Comparison of ENCODE assay signal across 8 cellular contexts in genomic region chr19:52140077-52140710, GRCh38. TPM values are rescaled to one million over a fixed set of nuclear protein-coding genes. Genes with fewer than 3 reads are reported as not detected.
DNase-seq lines count a peak whose midpoint lies in the region; ATAC-seq lines count a peak whose summit lies in the region.

No MANE protein-coding gene starts in this region.

- peaks cover 6% of the 10 kb centered on the region for H3K36me3 Mint-ChIP-seq in stimulated activated effector memory CD8-positive, alpha-beta T cell treated with anti-CD3 and anti-CD28 coated beads, Interleukin-12 subunit alpha, Interleukin-12 subunit beta, amount 100 ng/mL, for 72 hours

- H3K27ac Mint-ChIP-seq in stimulated activated effector memory CD8-positive, alpha-beta T cell treated with anti-CD3 and anti-CD28 coated beads, Interleukin-12 subunit alpha, Interleukin-12 subunit beta, amount 100 ng/mL, for 72 hours: peak overlapping the region; percentile 95

- peak overlapping the region; percentile 51 for H3K4me3 ChIP-seq in SJSA1

- H3K9me3 Mint-ChIP-seq in stimulated activated effector memory CD8-positive, alpha-beta T cell treated with anti-CD3 and anti-CD28 coated beads, Interleukin-12 subunit alpha, Interleukin-12 subunit beta, amount 100 ng/mL, for 72 hours: no peaks in the 10 kb centered on the region

- H3K27me3 ChIP-seq in SJSA1 (replicated peaks): no peaks in the 10 kb centered on the region

- 0 out of 2 replicates have a peak, but pooled peaks cover 3% of the 10 kb centered on the region for H3K36me3 ChIP-seq in SJSA1

- H3K9me3 ChIP-seq in SJSA1 (replicated peaks): 0 out of 2 replicates have a peak, but pooled peaks cover 12% of the 10 kb centered on the region

- peaks cover 5% of the 10 kb centered on the region; the same call in 1 of the 2 replicates for H3K4me1 ChIP-seq in SJSA1 (replicated peaks)

- no peak overlapping the region for H3K27ac ChIP-seq in SJSA1

- DNase-seq in DMS153 (lab: John Stamatoyannopoulos, UW) (peak; percentile 52), DMS153 treated with DMSO at 0.1 percent for 48 hours (lab: John Stamatoyannopoulos, UW; ENCODE audit: unreplicated experiment) (no peak), SJSA1 (ENCODE audit: low read depth in 1 of 2, low spot score in 2 of 2) (no peak), germinal center (ENCODE audit: low spot score) (peak; percentile 98), pons (ENCODE audit: low spot score) (no peak), GDM1 (lab: John Stamatoyannopoulos, UW) (no peak), SHP77 (lab: John Stamatoyannopoulos, UW) (no peak)
- DNase-seq in stimulated activated effector memory CD8-positive, alpha-beta T cell treated with anti-CD3 and anti-CD28 coated beads, Interleukin-12 subunit alpha, Interleukin-12 subunit beta, amount 100 ng/mL, for 72 hours (ENCODE audit: low spot score in 2 of 2): no peak

- ATAC-seq in stimulated activated effector memory CD8-positive, alpha-beta T cell treated with anti-CD3 and anti-CD28 coated beads, Interleukin-12 subunit alpha, Interleukin-12 subunit beta, amount 100 ng/mL, for 72 hours: no peak

- H3K4me3 Mint-ChIP-seq in stimulated activated effector memory CD8-positive, alpha-beta T cell treated with anti-CD3 and anti-CD28 coated beads, Interleukin-12 subunit alpha, Interleukin-12 subunit beta, amount 100 ng/mL, for 72 hours: peak overlapping the region; percentile 98

- peaks cover 26% of the 10 kb centered on the region for H3K4me1 Mint-ChIP-seq in stimulated activated effector memory CD8-positive, alpha-beta T cell treated with anti-CD3 and anti-CD28 coated beads, Interleukin-12 subunit alpha, Interleukin-12 subunit beta, amount 100 ng/mL, for 72 hours

RNA-seq across cellular contexts. Expression of gene ZNF616, which starts 0.5 kb away (rescaled TPM):
- 4.6 and 7.7 TPM in 2 replicates for total RNA-seq in SJSA1 (2014; rRNA removed; shearing (Covaris generic))

RNA-seq across cellular contexts. Expression of gene ZNF836, which starts 31.2 kb away (rescaled TPM):
- 4.3 and 5.9 TPM in 2 replicates for total RNA-seq in SJSA1 (2014; rRNA removed; shearing (Covaris generic))

RNA-seq across cellular contexts. Expression of gene ZNF841, which starts 44.6 kb away (rescaled TPM):
- 7.6 and 13.6 TPM in 2 replicates for total RNA-seq in SJSA1 (2014; rRNA removed; shearing (Covaris generic))

RNA-seq across cellular contexts. Expression of gene PPP2R1A, which starts 49.7 kb away (rescaled TPM):
- total RNA-seq in SJSA1 (2014; rRNA removed; shearing (Covaris generic)): 245 and 250 TPM in 2 replicates

Comparison
In these comparisons a context has a peak if more than half of its experiments do, and no peak if none do; other contexts are left out.
1. DNase-seq: peak in DMS153 (single experiment) and germinal center (single experiment); none in DMS153 treated with DMSO at 0.1 percent for 48 hours (single experiment), SJSA1 (0 of 2), stimulated activated effector memory CD8-positive, alpha-beta T cell treated with anti-CD3 and anti-CD28 coated beads, Interleukin-12 subunit alpha, Interleukin-12 subunit beta, amount 100 ng/mL, for 72 hours (0 of 2), pons (single experiment), GDM1 (single experiment) and SHP77 (0 of 2).